In genomic region chr17:27840688-27841087, GRCh38 we compare ENCODE assay signal across 36 cellular contexts. TPM values are rescaled to one million over a fixed set of nuclear protein-coding genes. Genes with fewer than 3 reads are reported as not detected.
"Had no signal": no experiment of that assay in that cellular context is flagged by ENCODE, and none has a peak within 500 bp of the region (broad histone marks: within the 10 kb centered on the region; RNA-seq: fewer than 3 reads in every experiment).

No MANE protein-coding gene starts in this region.

- H3K4me2 ChIP-seq: SK-N-SH had no signal

- H3K9me3 ChIP-seq: ascending aorta, Peyer's patch, SJSA1, SK-N-SH had no signal

- H3K4me3 ChIP-seq: ascending aorta, Peyer's patch, SJSA1 had no signal

- H3K4me1 ChIP-seq: ascending aorta, SJSA1 had no signal

- H3K9ac ChIP-seq: SK-N-SH had no signal

- H3K36me3 ChIP-seq: ascending aorta, Peyer's patch, SJSA1 had no signal

- H3K27ac ChIP-seq: ascending aorta, Peyer's patch, SJSA1, VCaP had no signal

- ATAC-seq: PC-3, T-cell had no signal

- DNase-seq: activated CD4-positive, alpha-beta T cell treated with anti-CD3 and anti-CD28 coated beads for 1 hour; activated CD4-positive, alpha-beta T cell treated with anti-CD3 and anti-CD28 coated beads for 48 hours; activated CD4-positive, alpha-beta T cell treated with anti-CD3 and anti-CD28 coated beads, Interleukin-2, amount 50 U/mL, for 4 hours; activated CD4-positive, CD25-positive, alpha-beta regulatory T cell; activated CD8-positive, alpha-beta T cell treated with anti-CD3 and anti-CD28 coated beads for 36 hours; activated gamma-delta T cell; activated naive CD4-positive, alpha-beta T cell treated with Interleukin-2 at 50 U/mL for 16 hours; activated naive CD8-positive, alpha-beta T cell treated with anti-CD3 and anti-CD28 coated beads, Interleukin-2, amount 10 ng/mL, durations not matched to agents 7 days and 5 days; activated T-cell treated with anti-CD3 and anti-CD28 coated beads, Interleukin-2, amount 50 U/mL, for 24 hours; amygdala; caudate nucleus; Karpas-422; KBM-7; NCI-H1092 treated with DMSO at 0.1 percent for 48 hours; NCI-H1417; NCI-H146; NCI-H187; NCI-H2081 treated with DMSO at 0.1 percent for 48 hours; NCI-H226; NCI-H446 treated with DMSO at 0.1 percent for 48 hours; NCI-H524; NCI-H69; NCI-H82; NK-92 treated with Interleukin-12 subunit alpha and Interleukin-12 subunit beta, amount 100 ng/mL, for 24 hours; PC-3; Peyer's patch; RPMI8226; SHP77 treated with DMSO at 0.1 percent for 48 hours; SK-N-SH; T-cell; T-helper 2 cell; T-helper 9 cell had no signal

- H3K27me3 ChIP-seq: ascending aorta, Peyer's patch, SJSA1 had no signal

RNA-seq across cellular contexts. Expression of gene NOS2, which starts 40.4 kb away (rescaled TPM):
- total RNA-seq: activated CD8-positive, alpha-beta T cell treated with anti-CD3 and anti-CD28 coated beads for 36 hours; activated T-helper 2 cell treated with anti-CD3 and anti-CD28 coated beads, Interferon-gamma antibody, Interleukin-2, Interleukin-4, amounts not matched to agents 10 μg/mL and 5 μg/mL and 100 μg/mL, durations not matched to agents 14 hours and 24 hours and 36 hours; ascending aorta; PC-3; SJSA1 had no signal
- polyA plus RNA-seq: SK-N-SH had no signal
